ENCODE assay signal across 33 cellular contexts in the genomic region with DNA sequence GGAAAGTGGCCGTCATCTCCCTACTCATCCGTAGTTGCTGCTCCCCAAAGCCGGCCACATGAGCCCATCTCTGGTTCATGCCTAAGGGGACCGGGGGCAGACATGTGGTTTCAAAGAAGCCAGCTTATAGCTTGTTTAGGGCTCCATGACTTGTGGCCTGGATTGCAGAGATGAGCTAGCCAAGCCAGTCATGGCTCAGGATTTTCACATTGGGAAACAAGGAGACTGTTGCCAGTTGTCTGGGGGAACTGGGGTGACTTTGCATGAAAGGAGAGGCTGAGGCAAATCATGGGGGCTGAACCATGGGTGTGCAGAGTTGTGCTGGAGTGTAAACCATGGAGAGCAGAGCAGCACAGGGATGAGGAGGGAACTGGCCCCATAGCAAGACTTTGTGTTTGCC.
"Had no signal": no experiment of that assay in that cellular context is flagged by ENCODE, and none has a peak within 500 bp of the region (broad histone marks: within the 10 kb centered on the region; RNA-seq: fewer than 3 reads in every experiment).

No MANE protein-coding gene starts in this region.

- H3K4me2 ChIP-seq: hepatocyte had no signal

- ATAC-seq: activated naive CD8-positive, alpha-beta T cell treated with anti-CD3 and anti-CD28 coated beads, Interleukin-2, amount 50 U/mL, for 24 hours; activated T-cell treated with anti-CD3 and anti-CD28 coated beads, Interleukin-2, amount 50 U/mL, for 4 hours; activated T-helper 17 cell treated with anti-CD3 and anti-CD28 coated beads, Interleukin-2, amount 50 U/mL, for 72 hours; right lobe of liver; stimulated activated naive CD8-positive, alpha-beta T cell treated with anti-CD3 and anti-CD28 coated beads, Interleukin-15, Interleukin-2, amounts not matched to agents 100 U/mL and 50 U/mL, for 24 hours; WTC11 had no signal

- DNase-seq: activated CD4-positive, alpha-beta memory T cell treated with anti-CD3 and anti-CD28 coated beads, Interleukin-2, amount 10 ng/mL, durations not matched to agents 7 days and 5 days; activated CD4-positive, alpha-beta T cell treated with anti-CD3 and anti-CD28 coated beads for 1 hour; activated CD4-positive, alpha-beta T cell treated with anti-CD3 and anti-CD28 coated beads, Interleukin-2, amount 10 ng/mL, durations not matched to agents 7 days and 5 days; activated CD8-positive, alpha-beta memory T cell treated with anti-CD3 and anti-CD28 coated beads, Interleukin-2, amount 50 U/mL, for 48 hours; activated gamma-delta T cell treated with Interleukin-2 at 50 U/mL for 16 hours; activated naive CD8-positive, alpha-beta T cell treated with anti-CD3 and anti-CD28 coated beads, Interleukin-2, amount 50 U/mL, for 24 hours; activated T-cell treated with anti-CD3 and anti-CD28 coated beads, Interleukin-2, amount 50 U/mL, for 4 hours; anterior cingulate cortex; cerebellar nuclear complex; colonic mucosa; effector CD8-positive, alpha-beta T cell; esophagus squamous epithelium; foreskin melanocyte; glutamatergic neuron; islet precursor cell; left ventricle myocardium inferior; naive B cell; nephron progenitor cell; right lobe of liver; stimulated activated CD4-positive, alpha-beta T cell treated with anti-CD3 and anti-CD28 coated beads, Interleukin-12 subunit alpha, Interleukin-12 subunit beta, amount 100 ng/mL, for 4 hours; stimulated activated CD4-positive, alpha-beta T cell treated with anti-CD3 and anti-CD28 coated beads, Interleukin-4, amount 100 ng/mL, for 1 hour; stimulated activated naive CD8-positive, alpha-beta T cell treated with anti-CD3 and anti-CD28 coated beads, Interleukin-15, Interleukin-2, amounts not matched to agents 100 U/mL and 50 U/mL, for 24 hours; substantia nigra; T-helper 9 cell; upper lobe of left lung had no signal

- H3K27me3 ChIP-seq: colonic mucosa, esophagus squamous epithelium, hepatocyte, neutrophil, right lobe of liver, upper lobe of left lung, vagina had no signal

- H3K27ac ChIP-seq: colonic mucosa, epithelial cell of prostate, hepatocyte, neutrophil, right lobe of liver, upper lobe of left lung, vagina had no signal

- H3K9me3 ChIP-seq: colonic mucosa, esophagus squamous epithelium, left ventricle myocardium inferior, neutrophil, right lobe of liver, upper lobe of left lung, vagina had no signal

- H3K79me2 ChIP-seq: hepatocyte had no signal

- H2AFZ ChIP-seq: hepatocyte had no signal

- H3K4me3 ChIP-seq: colonic mucosa, esophagus squamous epithelium, hepatocyte, left ventricle myocardium inferior, lung, right lobe of liver, skin epidermis, upper lobe of left lung, vagina had no signal

- H3K36me3 ChIP-seq: colonic mucosa, esophagus squamous epithelium, left ventricle myocardium inferior, neutrophil, right lobe of liver, upper lobe of left lung, vagina had no signal

- H3K4me1 ChIP-seq: colonic mucosa, right lobe of liver had no signal
